21 cellular contexts compared by ENCODE assay signal in the genomic region with DNA sequence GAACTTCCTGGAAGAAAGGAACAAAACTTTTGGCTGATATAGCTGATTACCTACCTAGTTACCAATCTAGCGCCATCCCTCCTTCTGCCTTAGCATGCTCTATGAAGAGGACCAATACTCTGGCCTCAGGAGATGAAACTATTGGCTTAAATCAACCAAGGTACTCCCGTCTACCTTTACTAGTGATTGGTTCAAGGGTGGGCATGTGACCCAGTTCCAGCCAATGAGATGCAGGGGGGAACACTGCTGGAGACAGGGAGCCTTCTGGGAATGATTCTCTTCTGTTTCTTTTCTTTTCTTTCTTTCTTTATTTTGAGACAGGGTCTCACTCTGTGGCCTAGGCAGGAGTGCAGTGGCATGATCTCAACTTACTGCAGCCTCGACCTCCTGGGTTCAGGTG.
DNase-seq lines count a peak whose midpoint lies in the region; ATAC-seq, FAIRE-seq and TF ChIP-seq lines count a peak whose summit lies in the region.
"Had no signal": no experiment of that assay in that cellular context is flagged by ENCODE, and none has a peak within 500 bp of the region (broad histone marks: within the 10 kb centered on the region; RNA-seq: fewer than 3 reads in every experiment).

No MANE protein-coding gene starts in this region.

- no peak overlapping the region for H3K27ac Mint-ChIP-seq in activated naive CD4-positive, alpha-beta T cell treated with anti-CD3 and anti-CD28 coated beads for 36 hours
- H3K27ac Mint-ChIP-seq in MCF 10A (ENCODE audit: low read depth, unreplicated experiment) = no peak overlapping the region
- H3K27ac Mint-ChIP-seq: CD4-positive, alpha-beta T cell; GM23338 had no signal

- H3K9ac ChIP-seq in IMR-90 (ENCODE audit: low read depth, low read length) (no peak overlapping the region), H1 (replicated peaks in 1 of 4; ENCODE audit: extremely low read depth in 1 of 4, low read depth in 3 of 4, low read length in 3 of 4) (no peak overlapping the region)

- TF ChIP-seq EP300 in A549 (IDR thresholded peaks at IDR 0.05) (no peak), H1 (IDR thresholded peaks at IDR 0.05; ENCODE audit: borderline replicate concordance in 1 of 2, low read depth in 2 of 2, low read length in 2 of 2) (no peak)

- no peak for ATAC-seq in A549
- ATAC-seq in IMR-90 (ENCODE audit: low read depth) = no peak
- ATAC-seq in Panc1 = no peak
- no peak for ATAC-seq in HG03520 (IDR thresholded peaks at IDR 0.05; ENCODE audit: unreplicated experiment)
- ATAC-seq: GM23338, HCT116 had no signal

- peaks cover 5% of the 10 kb centered on the region for H3K23me2 ChIP-seq in H1 (ENCODE audit: low read depth, low read length)

- H2AK5ac ChIP-seq in IMR-90 (ENCODE audit: low read depth, low read length) = no peak overlapping the region
- H2AK5ac ChIP-seq in H1 (ENCODE audit: low read depth, low read length) = no peak overlapping the region

- H3K27me3 Mint-ChIP-seq in activated naive CD4-positive, alpha-beta T cell treated with anti-CD3 and anti-CD28 coated beads for 36 hours (ENCODE audit: low read depth) = no peaks in the 10 kb centered on the region
- no peaks in the 10 kb centered on the region for H3K27me3 Mint-ChIP-seq in MCF 10A (ENCODE audit: insufficient read depth, unreplicated experiment)
- H3K27me3 Mint-ChIP-seq: CD4-positive, alpha-beta T cell had no signal

- H3K9me3 ChIP-seq in A549 (no peaks in the 10 kb centered on the region), IMR-90 (ENCODE audit: control insufficient read depth, insufficient read depth, low read length) (no peaks in the 10 kb centered on the region), Panc1 (ENCODE audit: control insufficient read depth, insufficient read depth, low read depth, low read length) (no peaks in the 10 kb centered on the region), H1 (ENCODE audit: insufficient read depth in 2 of 2, low read depth in 1 of 2, low read length in 1 of 2) (no peaks in the 10 kb centered on the region)
- H3K9me3 ChIP-seq: BE2C, Caco-2 had no signal

- no peak overlapping the region for H3K4me2 ChIP-seq in A549
- H3K4me2 ChIP-seq in IMR-90 (ENCODE audit: low read depth, low read length) = no peak overlapping the region
- no peak overlapping the region for H3K4me2 ChIP-seq in H1 (ENCODE audit: insufficient read depth in 1 of 2, low read depth in 2 of 2, low read length in 2 of 2)
- H3K4me2 ChIP-seq: GM23338 had no signal

- H3K56ac ChIP-seq in IMR-90 (ENCODE audit: extremely low read depth, insufficient read depth, low read length) (no peak overlapping the region), H1 (replicated peaks; ENCODE audit: insufficient read length, low read depth, low read length) (no peak overlapping the region)

- H3K27ac ChIP-seq in A549 (no peak overlapping the region), IMR-90 (ENCODE audit: insufficient read depth, low read length) (no peak overlapping the region), Panc1 (ENCODE audit: low read length) (peak overlapping the region; percentile 26; the same call in 1 of the 2 replicates), H1 (ENCODE audit: low read depth, low read length) (no peak overlapping the region)
- H3K27ac ChIP-seq: C4-2B had no signal

- no peak overlapping the region for H4K5ac ChIP-seq in IMR-90 (ENCODE audit: low read depth, low read length)
- H4K5ac ChIP-seq in H1 (ENCODE audit: insufficient read length, low read depth, low read length) = no peak overlapping the region

- H2BK5ac ChIP-seq in IMR-90 (ENCODE audit: low read depth, low read length, poor library complexity, severe bottlenecking) (no peak overlapping the region), H1 (ENCODE audit: low read depth, low read length) (no peak overlapping the region)

- in situ Hi-C loops in IMR-90 (cut with MboI; ENCODE audit: low sequenced_read_pairs) (no loop called here), Panc1 (cut with HindIII; ENCODE audit: low pct_unique_long_range_greater_than_20kb, low sequenced_read_pairs) (no loop called here)

- H3K18ac ChIP-seq in IMR-90 (ENCODE audit: low read depth, low read length) (no peak overlapping the region), H1 (ENCODE audit: extremely low read depth, low read length) (no peak overlapping the region)

- H2AFZ ChIP-seq in IMR-90 (replicated peaks; ENCODE audit: low read length, poor library complexity) (no peak overlapping the region), H1 (ENCODE audit: low read length) (no peak overlapping the region)
- H2AFZ ChIP-seq: GM23338 had no signal

- no peak overlapping the region for H3K4me3 Mint-ChIP-seq in activated naive CD4-positive, alpha-beta T cell treated with anti-CD3 and anti-CD28 coated beads for 36 hours
- no peak overlapping the region for H3K4me3 Mint-ChIP-seq in MCF 10A (ENCODE audit: unreplicated experiment)
- H3K4me3 Mint-ChIP-seq: CD4-positive, alpha-beta T cell; GM23338 had no signal

- no peak for FAIRE-seq in A549 (lab: Jason Lieb, UNC)
- FAIRE-seq in H1 (lab: Jason Lieb, UNC) = no peak
- FAIRE-seq: D721Med, G401.6, GM12892, GM18507 had no signal

- H2AK9ac ChIP-seq in IMR-90 (replicated peaks; ENCODE audit: low read depth, low read length, poor library complexity) = no peak overlapping the region

- no peak overlapping the region for H4K91ac ChIP-seq in IMR-90 (ENCODE audit: insufficient read depth, low read depth, low read length)
- H4K91ac ChIP-seq in H1 (replicated peaks; ENCODE audit: insufficient read length, low read length) = no peak overlapping the region

- TF ChIP-seq RAD21 in A549 (conservative IDR thresholded peaks at IDR 0.05 in 1 of 2, IDR thresholded peaks at IDR 0.05 in 1 of 2) (no peak), IMR-90 (IDR thresholded peaks at IDR 0.05; ENCODE audit: low read length) (no peak), H1 (IDR thresholded peaks at IDR 0.05 in 1 of 2, conservative IDR thresholded peaks at IDR 0.05 in 1 of 2; ENCODE audit: low read depth in 2 of 2, low read length in 2 of 2) (no peak)

- H3K27me3 ChIP-seq in IMR-90 (ENCODE audit: control insufficient read depth, insufficient read depth, low read length) (peaks cover 23% of the 10 kb centered on the region), Panc1 (ENCODE audit: control insufficient read depth, insufficient read depth, low read length) (no peaks in the 10 kb centered on the region), H1 (replicated peaks in 1 of 4; ENCODE audit: control insufficient read depth in 3 of 4, extremely low read depth in 1 of 4, insufficient read depth in 3 of 4, low read length in 3 of 4) (no peaks in the 10 kb centered on the region; a peak in 2 of 7 replicates)
- H3K27me3 ChIP-seq: BE2C had no signal

- H3K4me3 ChIP-seq in A549 (no peak overlapping the region), IMR-90 (ENCODE audit: insufficient read depth, low read depth, low read length) (no peak overlapping the region), Panc1 (ENCODE audit: low read depth in 2 of 2, low read length in 2 of 2) (no peak overlapping the region), H1 (ENCODE audit: extremely low read depth in 1 of 4, insufficient read depth in 2 of 4, low read depth in 3 of 4, low read length in 4 of 4) (no peak overlapping the region)
- H3K4me3 ChIP-seq: GM23338 had no signal

- H2BK20ac ChIP-seq in IMR-90 (ENCODE audit: low read depth, low read length) (no peak overlapping the region), H1 (ENCODE audit: low read length) (no peak overlapping the region)

- peaks cover 20% of the 10 kb centered on the region for H3K4me1 ChIP-seq in A549
- H3K4me1 ChIP-seq in IMR-90 (ENCODE audit: control insufficient read depth, insufficient read depth, low read length) = peaks cover 7% of the 10 kb centered on the region
- H3K4me1 ChIP-seq in Panc1 (ENCODE audit: control insufficient read depth, insufficient read depth, low read length) = peaks cover 25% of the 10 kb centered on the region
- H3K4me1 ChIP-seq in H1 (replicated peaks in 1 of 4; ENCODE audit: control insufficient read depth in 3 of 4, insufficient read depth in 4 of 4, low read length in 3 of 4) = peaks cover 0 to 3% (median 0%) of the 10 kb centered on the region in 4 experiments; a peak in 1 of 7 replicates

- no peak for DNase-seq in A549 (ENCODE audit: low read depth in 1 of 2, low spot score in 1 of 2)
- no peak for DNase-seq in IMR-90
- DNase-seq in Panc1 (ENCODE audit: low read depth, low spot score) = no peak
- no peak for DNase-seq in H1 (ENCODE audit: low read depth in 1 of 2, low spot score in 2 of 2)
- DNase-seq in stimulated activated CD8-positive, alpha-beta memory T cell treated with anti-CD3 and anti-CD28 coated beads, Interleukin-4, amount 100 ng/mL, for 48 hours = no peak
- no peak for DNase-seq in activated naive CD4-positive, alpha-beta T cell treated with anti-CD3 and anti-CD28 coated beads for 36 hours
- DNase-seq in MCF 10A (ENCODE audit: unreplicated experiment) = no peak
- DNase-seq: ACHN; BE2C; Caco-2; CD4-positive, alpha-beta T cell; H7; KBM-7 had no signal

- no peak overlapping the region for H3K4ac ChIP-seq in IMR-90 (ENCODE audit: low read depth, low read length)
- no peak overlapping the region for H3K4ac ChIP-seq in H1 (replicated peaks; ENCODE audit: insufficient read length, low read depth, low read length)

- 75% methylated on average over 3 of the region's 3 CpGs for WGBS in A549 (ENCODE audit: missing lambda C conversion rate)
- WGBS in IMR-90 (ENCODE audit: extremely low coverage in 2 of 2, insufficient read length in 1 of 2), 2 experiments = no CpG with 5 or more reads among the region's 3 CpGs
- WGBS in H1 (ENCODE audit: extremely low coverage in 1 of 2, insufficient coverage in 1 of 2, insufficient read length in 1 of 2, insufficient replicate concordance in 2 of 2, low coverage in 1 of 2, low lambda C conversion rate in 2 of 2, missing lambda C conversion rate in 1 of 2), 2 experiments = 95% methylated on average over 3 of the region's 3 CpGs; no CpG with 5 or more reads in 1 of the 2 experiments

- TF ChIP-seq CTCF in A549 (IDR thresholded peaks at IDR 0.05) = no peak
- no peak for TF ChIP-seq CTCF in IMR-90 (conservative IDR thresholded peaks at IDR 0.05; ENCODE audit: low read depth, low read length)
- TF ChIP-seq CTCF in Panc1 (IDR thresholded peaks at IDR 0.05) = no peak
- TF ChIP-seq CTCF in H1 (IDR thresholded peaks at IDR 0.05; ENCODE audit: control extremely low read depth in 1 of 3, insufficient read depth in 1 of 3, low read depth in 1 of 3, low read length in 3 of 3) = no peak
- no peak for TF ChIP-seq CTCF in MCF 10A (IDR thresholded peaks at IDR 0.05; ENCODE audit: unreplicated experiment)

- TF ChIP-seq POLR2A in A549 (IDR thresholded peaks at IDR 0.05; ENCODE audit: low read length) = no peak
- no peak for TF ChIP-seq POLR2A in IMR-90 (IDR thresholded peaks at IDR 0.05; ENCODE audit: low read depth, low read length)
- TF ChIP-seq POLR2A in H1 (IDR thresholded peaks at IDR 0.05; ENCODE audit: control extremely low read depth in 1 of 2, low read depth in 2 of 2, low read length in 2 of 2) = no peak

- H3K4me1 Mint-ChIP-seq in activated naive CD4-positive, alpha-beta T cell treated with anti-CD3 and anti-CD28 coated beads for 36 hours (ENCODE audit: low read depth) = no peaks in the 10 kb centered on the region
- H3K4me1 Mint-ChIP-seq in MCF 10A (ENCODE audit: insufficient read depth, unreplicated experiment) = peaks cover 16% of the 10 kb centered on the region

- H2BK120ac ChIP-seq in IMR-90 (ENCODE audit: low read depth, low read length) (no peak overlapping the region), H1 (replicated peaks; ENCODE audit: low read depth, low read length) (no peak overlapping the region)

- BruUV-seq in IMR-90 (replicated peaks; lab: Mats Ljungman, UMichigan) = no TSS peak
- no TSS peak for BruUV-seq in Panc1 (replicated peaks; lab: Mats Ljungman, UMichigan)
- BruUV-seq in MCF 10A (replicated peaks; lab: Mats Ljungman, UMichigan) = no TSS peak

- no peaks in the 10 kb centered on the region for H3K36me3 Mint-ChIP-seq in activated naive CD4-positive, alpha-beta T cell treated with anti-CD3 and anti-CD28 coated beads for 36 hours (ENCODE audit: low read depth)
- H3K36me3 Mint-ChIP-seq in MCF 10A (ENCODE audit: insufficient read depth, unreplicated experiment) = no peaks in the 10 kb centered on the region

- peaks cover 0 to 3% of the 10 kb centered on the region in 2 experiments; a peak in 1 of 4 replicates for H3K79me1 ChIP-seq in IMR-90 (ENCODE audit: low read depth in 1 of 2, low read length in 2 of 2)
- H3K79me1 ChIP-seq in H1 (ENCODE audit: low read depth, low read length) = no peaks in the 10 kb centered on the region

- H2BK12ac ChIP-seq in H1 (ENCODE audit: low read depth, low read length) = no peak overlapping the region

- no peaks in the 10 kb centered on the region for H3K79me2 ChIP-seq in H1 (ENCODE audit: control insufficient read depth in 1 of 2, insufficient read depth in 2 of 2, low read length in 2 of 2)

- peaks cover 9% of the 10 kb centered on the region for H3K9me1 ChIP-seq in IMR-90 (ENCODE audit: insufficient read depth, low read length)

- no peaks in the 10 kb centered on the region for H3K36me3 ChIP-seq in IMR-90 (ENCODE audit: control insufficient read depth, insufficient read depth, low read length)
- no peaks in the 10 kb centered on the region for H3K36me3 ChIP-seq in Panc1 (ENCODE audit: control insufficient read depth, insufficient read depth, low read length)
- no peaks in the 10 kb centered on the region for H3K36me3 ChIP-seq in H1 (ENCODE audit: control insufficient read depth in 2 of 4, insufficient read depth in 4 of 4, low read length in 3 of 4)
- H3K36me3 ChIP-seq: BE2C had no signal

- no peak overlapping the region for H3K14ac ChIP-seq in IMR-90 (replicated peaks; ENCODE audit: low read depth, low read length)
- no peak overlapping the region for H3K14ac ChIP-seq in H1 (ENCODE audit: insufficient read length)

- CTCF ChIA-PET in A549 (lab: Yijun Ruan, JAX) = interaction anchor here (0.7 to 1.8 kb wide), 6 partner anchors 13 to 206 kb away, joined by 3 to 5 read pairs (median 4); no protein-coding TSS in a partner anchor
- CTCF ChIA-PET in IMR-90 (lab: Yijun Ruan, JAX) = no interaction called here
- CTCF ChIA-PET in Panc1 (lab: Charles Lee) = no interaction called here
- CTCF ChIA-PET in H1 (lab: Charles Lee; ENCODE audit: partially characterized antibody) = interaction anchor here (0.7 to 11.7 kb wide), 7 partner anchors 9 to 120 kb away, joined by 3 to 163 read pairs (median 13); no protein-coding TSS in a partner anchor
- CTCF ChIA-PET in activated naive CD4-positive, alpha-beta T cell treated with anti-CD3 and anti-CD28 coated beads for 36 hours (lab: Charles Lee) = interaction anchor here (1.1 to 4.0 kb wide), 3 partner anchors 88 to 120 kb away, joined by 3 to 11 read pairs (median 6); no protein-coding TSS in a partner anchor
- CTCF ChIA-PET in MCF 10A (lab: Yijun Ruan, JAX) = interaction anchor here (0.5 to 1.6 kb wide), 2 partner anchors 120 to 1593 kb away, joined by 3 read pairs; no protein-coding TSS in a partner anchor

- dilution Hi-C loops in IMR-90 (cut with HindIII; ENCODE audit: low sequenced_read_pairs, unreplicated experiment) = no loop called here

- H4K20me1 ChIP-seq in IMR-90 (ENCODE audit: insufficient read depth, low read length) (no peaks in the 10 kb centered on the region), H1 (replicated peaks in 1 of 2; ENCODE audit: control insufficient read depth in 1 of 2, insufficient read depth in 2 of 2, low read length in 2 of 2) (peaks cover 0 to 2% of the 10 kb centered on the region in 2 experiments)

- no peak overlapping the region for H4K8ac ChIP-seq in IMR-90 (ENCODE audit: low read depth in 2 of 2, low read length in 2 of 2)
- no peak overlapping the region for H4K8ac ChIP-seq in H1 (ENCODE audit: extremely low read depth, insufficient read depth, low read length)

- intact Hi-C loops in IMR-90 (cut with micrococcal nuclease) (no loop called here), Panc1 (cut with micrococcal nuclease; ENCODE audit: unreplicated experiment) (no loop called here), MCF 10A (cut with micrococcal nuclease) (no loop called here)
- intact Hi-C loops in activated naive CD4-positive, alpha-beta T cell treated with anti-CD3 and anti-CD28 coated beads for 36 hours (cut with micrococcal nuclease) = no loop called here

- H3K23ac ChIP-seq in IMR-90 (ENCODE audit: low read depth, low read length) (no peak overlapping the region), H1 (ENCODE audit: insufficient read length) (no peak overlapping the region)

- H2BK15ac ChIP-seq in IMR-90 (ENCODE audit: low read depth, low read length) (no peak overlapping the region), H1 (ENCODE audit: low read length) (no peak overlapping the region)

- no peaks in the 10 kb centered on the region for H3K9me3 Mint-ChIP-seq in activated naive CD4-positive, alpha-beta T cell treated with anti-CD3 and anti-CD28 coated beads for 36 hours
- no peaks in the 10 kb centered on the region for H3K9me3 Mint-ChIP-seq in MCF 10A (ENCODE audit: unreplicated experiment)
- H3K9me3 Mint-ChIP-seq: CD4-positive, alpha-beta T cell; GM23338 had no signal

- POLR2A ChIA-PET in A549 (lab: Yijun Ruan, JAX) (no interaction called here), IMR-90 (lab: Charles Lee; ENCODE audit: unreplicated experiment) (no interaction called here), Panc1 (lab: Charles Lee) (no interaction called here), H1 (lab: Charles Lee; ENCODE audit: partially characterized antibody) (interaction anchor here (0.5 kb wide), 1 partner anchor 98 kb away, joined by 3 read pairs; no protein-coding TSS in a partner anchor), MCF 10A (lab: Yijun Ruan, JAX) (no interaction called here)

Comparison
In these comparisons a context has a peak if more than half of its experiments do, and no peak if none do; other contexts are left out.
1. CTCF ChIA-PET loops: an anchor here in A549 (0.7 to 1.8 kb wide), H1 (0.7 to 11.7 kb wide), activated naive CD4-positive, alpha-beta T cell treated with anti-CD3 and anti-CD28 coated beads for 36 hours (1.1 to 4.0 kb wide) and MCF 10A (0.5 to 1.6 kb wide); none called in IMR-90 and Panc1.
2. Of the 18 proteins assayed by ChIP-seq in both H1 and A549: peak only in H1: none; only in A549: none; in both: USF2; in neither: 17.